ENCODE assay signal across 5 cellular contexts in genomic region chrX:99469439-99469838, GRCh38.
"Had no signal": no experiment of that assay in that cellular context is flagged by ENCODE, and none has a peak within 500 bp of the region (broad histone marks: within the 10 kb centered on the region; RNA-seq: fewer than 3 reads in every experiment).

No MANE protein-coding gene starts in this region.

- H3K4me3 ChIP-seq: GM23248 had no signal

- H3K9ac ChIP-seq: GM23248 had no signal

- DNase-seq: GM23248, GOT3, H7, HCEC 1CT, IMR-90 had no signal

- H3K27ac ChIP-seq: GM23248 had no signal
